7 cellular contexts compared by ENCODE assay signal in the genomic region with DNA sequence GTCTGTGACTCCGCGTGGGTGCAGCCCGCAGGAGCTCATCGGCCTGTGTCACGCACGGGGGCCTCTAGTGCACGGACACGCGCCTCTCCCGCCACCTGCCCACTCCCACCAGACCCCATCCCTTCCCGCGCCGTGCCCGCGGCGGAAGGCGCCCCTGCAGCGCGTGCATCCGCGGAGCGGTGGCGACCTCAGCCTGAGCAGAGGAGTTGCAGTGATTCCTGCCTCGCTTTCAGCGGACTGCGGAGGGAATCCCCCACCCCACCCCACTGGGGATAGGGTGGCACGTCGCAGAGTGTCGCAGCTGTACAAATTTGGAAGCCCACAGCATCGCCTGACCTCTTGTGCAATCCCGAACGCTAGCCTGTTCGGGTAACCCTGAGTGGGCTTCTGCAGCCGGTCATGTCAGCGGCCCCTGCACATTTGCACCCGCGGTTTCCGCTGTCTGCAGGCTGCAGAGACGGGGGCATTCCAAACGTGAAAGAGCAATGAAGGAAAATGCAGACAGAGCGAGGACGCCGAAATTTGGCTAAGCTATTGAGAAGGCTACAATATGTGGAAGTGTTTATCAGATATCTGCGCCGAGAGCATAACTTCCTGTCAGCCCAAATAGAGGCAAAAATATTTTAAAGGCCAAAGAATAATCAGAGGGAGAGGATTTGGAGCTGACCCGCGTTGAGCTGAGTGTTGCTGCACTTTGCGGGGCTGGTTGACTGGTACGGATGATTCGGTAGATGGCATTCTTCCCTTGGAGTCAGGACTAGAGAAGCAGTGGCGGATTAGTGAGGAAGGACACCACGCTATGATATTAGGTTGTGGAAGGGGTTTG. TPM values are rescaled to one million over a fixed set of nuclear protein-coding genes. Genes with fewer than 3 reads are reported as not detected.
DNase-seq lines count a peak whose midpoint lies in the region; FAIRE-seq and TF ChIP-seq lines count a peak whose summit lies in the region.

No MANE protein-coding gene starts in this region.

- H3K27ac ChIP-seq in breast epithelium = peak overlapping the region; percentile 71 to 93

- intact Hi-C loops in breast epithelium (cut with DNase I; ENCODE audit: low total_unique reads) = no loop called here

- H3K9me3 ChIP-seq in breast epithelium = no peaks in the 10 kb centered on the region

- TF ChIP-seq CTCF in HFF-Myc (IDR thresholded peaks at IDR 0.05; ENCODE audit: low read depth, low read length, missing control alignments) (no peak), breast epithelium (IDR thresholded peaks at IDR 0.05) (no peak)

- H3K4me3 ChIP-seq in HFF-Myc (replicated peaks; ENCODE audit: low read depth, low read length) (peak overlapping the region; percentile 37), breast epithelium (peak overlapping the region; percentile 62 to 88 (median 75)), skeletal muscle cell (ENCODE audit: low read depth, low read length) (peak overlapping the region; percentile 72)

- DNase-seq in GM12892 (ENCODE audit: insufficient read length) (peak; percentile 12), HFF-Myc (ENCODE audit: extremely low read depth, low read depth) (no peak), NCI-H510A treated with DMSO at 0.1 percent for 48 hours (lab: John Stamatoyannopoulos, UW) (peak; percentile 39), breast epithelium (ENCODE audit: low spot score in 2 of 2) (peak in 1 of 2 donors; percentile 24), inferior parietal cortex (ENCODE audit: extremely low spot score) (peak; percentile 65), skeletal muscle cell (ENCODE audit: low read depth) (no peak), LoVo (ENCODE audit: low spot score) (no peak)

- TF ChIP-seq POLR2A in GM12892 (IDR thresholded peaks at IDR 0.05; ENCODE audit: low read depth, low read length) = no peak
- TF ChIP-seq POLR2A in breast epithelium (IDR thresholded peaks at IDR 0.05) = no peak

- peaks cover 0 to 4% of the 10 kb centered on the region in 2 donors for H3K27me3 ChIP-seq in breast epithelium

- peak; percentile 48 for FAIRE-seq in GM12892 (lab: Jason Lieb, UNC)

- H3K36me3 ChIP-seq in breast epithelium = no peaks in the 10 kb centered on the region

- H3K4me1 ChIP-seq in breast epithelium = peaks cover 0 to 10% of the 10 kb centered on the region in 2 donors

RNA-seq across cellular contexts. Expression of gene ARHGAP20, which starts 0.6 kb away (rescaled TPM):
- polyA plus RNA-seq in GM12892 (2012; ENCODE audit: missing spikeins) = not detected
- total RNA-seq in breast epithelium = 10 to 100 TPM in 2 of 3 donors, 1 to 10 TPM in 1; 5.4 to 34.6 (median 11.8) TPM

Comparison
In these comparisons a context has a peak if more than half of its experiments do, and no peak if none do; other contexts are left out.
1. DNase-seq: peak in GM12892 (single experiment), NCI-H510A treated with DMSO at 0.1 percent for 48 hours (single experiment) and inferior parietal cortex (single experiment); none in HFF-Myc (single experiment), skeletal muscle cell (single experiment) and LoVo (single experiment).
2. Peak in every context shown above with its lines, with median percentiles within 50 percentile points of each other: H3K4me3 ChIP-seq.